Comparison of ENCODE assay signal across 8 cellular contexts in the genomic region with DNA sequence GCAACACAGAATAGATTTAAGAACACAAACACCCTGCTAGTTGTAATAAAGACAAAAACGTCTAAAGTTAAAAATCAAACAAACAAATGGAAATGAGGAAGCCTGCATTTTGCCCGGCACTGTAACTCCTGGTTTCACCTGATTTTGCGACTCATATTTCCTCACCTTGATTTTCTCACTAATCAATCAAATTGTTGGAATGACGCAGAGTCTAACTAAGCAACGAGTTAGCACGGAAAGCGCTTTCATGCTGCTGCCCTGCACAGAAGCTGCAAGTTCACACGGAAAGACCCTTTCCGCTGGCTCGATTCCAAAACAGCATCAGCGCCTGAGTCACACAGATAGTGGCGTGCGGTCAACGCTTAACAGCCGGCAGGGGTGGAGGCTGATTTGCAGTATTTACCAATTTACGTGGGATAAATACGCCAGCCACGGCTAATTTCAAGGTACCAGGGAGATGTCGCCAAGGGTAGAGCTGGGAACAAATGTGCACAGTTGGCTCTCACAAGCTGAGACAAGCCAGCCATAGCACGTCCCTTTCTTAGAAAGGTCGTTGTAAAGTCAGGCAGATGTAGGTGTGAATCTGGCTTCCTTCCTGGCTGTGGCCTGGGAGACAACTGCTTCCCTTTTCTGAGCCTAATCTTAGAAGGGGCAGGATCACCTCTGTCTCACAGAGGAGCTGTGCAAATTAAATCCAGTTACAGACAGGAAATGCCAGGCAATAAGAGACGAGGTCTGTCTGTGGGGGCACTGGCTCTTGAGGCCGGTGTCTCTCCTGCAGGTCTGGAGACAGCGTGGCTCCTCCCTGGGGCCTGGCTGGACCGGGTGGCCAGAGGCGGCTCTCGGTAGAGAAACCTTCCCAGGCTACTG.
DNase-seq lines count a peak whose midpoint lies in the region; FAIRE-seq lines count a peak whose summit lies in the region.

No MANE protein-coding gene starts in this region.

- H3K27me3 ChIP-seq in ACC112 (ENCODE audit: insufficient read depth, low read length), result peaks cover 14% of the 10 kb centered on the region; the same call in 1 of the 2 replicates

- H3K9me3 Mint-ChIP-seq in activated naive CD8-positive, alpha-beta T cell treated with anti-CD3 and anti-CD28 coated beads for 36 hours, result no peaks in the 10 kb centered on the region

- H3K4me3 Mint-ChIP-seq in activated naive CD8-positive, alpha-beta T cell treated with anti-CD3 and anti-CD28 coated beads for 36 hours, result peak overlapping the region; percentile 57

- H3K27ac ChIP-seq in ACC112 (ENCODE audit: low read depth, low read length), result peak overlapping the region; percentile 19; the same call in 1 of the 2 replicates

- peaks cover 8% of the 10 kb centered on the region for H3K4me1 ChIP-seq in ACC112 (ENCODE audit: control insufficient read depth, insufficient read depth, low read length, unreplicated experiment)

- no peak overlapping the region for H2AFZ ChIP-seq in ACC112 (ENCODE audit: low read length, unreplicated experiment)

- peaks cover 13% of the 10 kb centered on the region for H3K27me3 Mint-ChIP-seq in activated naive CD8-positive, alpha-beta T cell treated with anti-CD3 and anti-CD28 coated beads for 36 hours

- H3K79me2 ChIP-seq in ACC112 (ENCODE audit: control insufficient read depth, insufficient read depth, low read length, unreplicated experiment), result no peaks in the 10 kb centered on the region

- peak overlapping the region; percentile 67 for H3K27ac Mint-ChIP-seq in activated naive CD8-positive, alpha-beta T cell treated with anti-CD3 and anti-CD28 coated beads for 36 hours

- H3K4me3 ChIP-seq in ACC112 (ENCODE audit: low read depth, low read length), result no peak overlapping the region

- peak; percentile 90 for FAIRE-seq in islet of Langerhans (lab: Jason Lieb, UNC)

- no peaks in the 10 kb centered on the region for H3K36me3 Mint-ChIP-seq in activated naive CD8-positive, alpha-beta T cell treated with anti-CD3 and anti-CD28 coated beads for 36 hours

- DNase-seq in GM19238 (ENCODE audit: insufficient read length, low spot score) (peak; percentile 81), HK-2 (ENCODE audit: unreplicated experiment) (peak; percentile 67), SKM-1 treated with dmso at 0.1 percent for 144 hours (lab: John Stamatoyannopoulos, UW; ENCODE audit: unreplicated experiment) (peak; percentile 83), superior temporal gyrus (ENCODE audit: extremely low spot score) (no peak)
- DNase-seq in activated naive CD8-positive, alpha-beta T cell treated with anti-CD3 and anti-CD28 coated beads for 36 hours, result peak; percentile 89
- peak; percentile 68 to 85 for DNase-seq in stimulated activated CD4-positive, alpha-beta T cell treated with anti-CD3 and anti-CD28 coated beads, Interleukin-4, amount 100 ng/mL, for 4 hours

- no peaks in the 10 kb centered on the region for H3K36me3 ChIP-seq in ACC112 (ENCODE audit: insufficient read depth, low read length)

- H3K4me1 Mint-ChIP-seq in activated naive CD8-positive, alpha-beta T cell treated with anti-CD3 and anti-CD28 coated beads for 36 hours, result peaks cover 17% of the 10 kb centered on the region
